In the genomic region with DNA sequence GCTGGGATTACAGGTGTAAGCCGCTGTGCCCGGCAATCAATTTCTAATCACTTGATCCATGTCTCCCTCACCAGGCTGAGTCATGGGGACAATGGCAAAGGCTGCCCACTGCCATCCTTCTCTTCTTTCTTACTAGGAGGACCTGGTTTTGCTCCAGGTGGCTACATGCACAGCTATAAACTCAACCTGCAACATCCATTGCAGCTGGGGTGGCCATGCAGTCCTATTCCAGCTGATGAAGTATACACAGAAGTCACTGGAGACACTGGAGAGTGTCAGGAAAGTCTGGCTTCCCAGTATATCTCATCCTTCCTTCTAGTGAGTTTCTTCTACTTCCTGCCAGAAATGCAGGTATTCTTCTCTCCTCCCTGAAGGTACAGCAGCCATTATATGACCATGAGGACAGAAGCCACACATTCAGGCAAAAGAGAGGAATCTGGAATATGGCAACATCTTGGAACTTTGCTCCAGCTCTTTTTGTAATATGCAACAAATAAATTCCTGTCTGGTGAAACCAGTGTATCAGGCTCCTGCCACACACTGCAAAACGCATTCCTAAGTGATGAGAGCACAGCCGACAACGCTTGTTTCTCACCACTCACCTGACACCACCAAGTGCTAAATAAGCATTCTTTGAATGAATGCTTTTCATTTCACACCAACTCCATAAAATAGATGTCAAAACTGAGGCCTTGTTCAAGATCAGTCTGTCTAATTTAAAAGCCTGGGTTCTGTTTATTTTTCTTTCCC, we compare ENCODE assay signal across 9 cellular contexts. TPM values are rescaled to one million over a fixed set of nuclear protein-coding genes. Genes with fewer than 3 reads are reported as not detected.
DNase-seq lines count a peak whose midpoint lies in the region; TF ChIP-seq lines count a peak whose summit lies in the region.
"Had no signal": no experiment of that assay in that cellular context is flagged by ENCODE, and none has a peak within 500 bp of the region (broad histone marks: within the 10 kb centered on the region; RNA-seq: fewer than 3 reads in every experiment).

No MANE protein-coding gene starts in this region.

- H3K27me3 Mint-ChIP-seq in nephron (ENCODE audit: low read depth), result peaks cover 30% of the 10 kb centered on the region

- TF ChIP-seq CTCF in nephron (IDR thresholded peaks at IDR 0.05; ENCODE audit: unreplicated experiment in 3 of 3), result no peak

- no peaks in the 10 kb centered on the region for H3K36me3 Mint-ChIP-seq in nephron (ENCODE audit: low read depth)

- in situ Hi-C loops in Caki2 (cut with HindIII; ENCODE audit: low pct_unique_long_range_greater_than_20kb, low sequenced_read_pairs), result no loop called here

- no peaks in the 10 kb centered on the region for H3K9me3 Mint-ChIP-seq in nephron
- H3K9me3 Mint-ChIP-seq: stimulated activated naive CD8-positive, alpha-beta T cell treated with anti-CD3 and anti-CD28 coated beads, Interleukin-15, amount 100 ng/mL, for 72 hours had no signal

- DNase-seq in Caki2 (ENCODE audit: low read depth) (peak; percentile 79), NCI-H226 (peak; percentile 96), fibroblast of gingiva (ENCODE audit: low read depth) (peak; percentile 41), medulla oblongata (ENCODE audit: extremely low spot score) (no peak), UCSD-AML1 (lab: John Stamatoyannopoulos, UW; ENCODE audit: unreplicated experiment) (no peak), activated T-cell treated with anti-CD3 and anti-CD28 coated beads for 4 hours (no peak), T-helper 1 cell (no peak)
- DNase-seq: stimulated activated naive CD8-positive, alpha-beta T cell treated with anti-CD3 and anti-CD28 coated beads, Interleukin-15, amount 100 ng/mL, for 72 hours had no signal

- H3K27ac Mint-ChIP-seq in nephron, result peak overlapping the region; percentile 88 to 94 (median 90)

- no peak overlapping the region for H3K4me3 Mint-ChIP-seq in nephron
- H3K4me3 Mint-ChIP-seq: stimulated activated naive CD8-positive, alpha-beta T cell treated with anti-CD3 and anti-CD28 coated beads, Interleukin-15, amount 100 ng/mL, for 72 hours had no signal

- peaks cover 17% of the 10 kb centered on the region for H3K4me1 Mint-ChIP-seq in nephron
- H3K4me1 Mint-ChIP-seq: stimulated activated naive CD8-positive, alpha-beta T cell treated with anti-CD3 and anti-CD28 coated beads, Interleukin-15, amount 100 ng/mL, for 72 hours had no signal

RNA-seq across cellular contexts. Expression of a gene that starts 32.3 kb away (rescaled TPM):
- total RNA-seq in Caki2 (2014; rRNA removed; shearing (Covaris generic); ENCODE audit: low replicate concordance), result not detected in 2 replicates

RNA-seq across cellular contexts. Expression of a gene that starts 52.3 kb away (rescaled TPM):
- 1.6 and 2.4 TPM in 2 replicates for total RNA-seq in Caki2 (2014; rRNA removed; shearing (Covaris generic); ENCODE audit: low replicate concordance)

Comparison
In these comparisons a context has a peak if more than half of its experiments do, and no peak if none do; other contexts are left out.
1. DNase-seq: peak in Caki2 (single experiment), NCI-H226 (single experiment) and fibroblast of gingiva (single experiment); none in medulla oblongata (single experiment), UCSD-AML1 (single experiment), activated T-cell treated with anti-CD3 and anti-CD28 coated beads for 4 hours (single experiment) and T-helper 1 cell (0 of 5).